2 cellular contexts compared by ENCODE assay signal in genomic region chr13:45472171-45472705, GRCh38.
TF ChIP-seq lines count a peak whose summit lies in the region.

No MANE protein-coding gene starts in this region.

TF ChIP-seq in IMR-90, 13 proteins besides CTCF, POLR2A, EP300 and RAD21:
- no peak for TF ChIP-seq MXI1 (IDR thresholded peaks at IDR 0.05; ENCODE audit: borderline replicate concordance, low read depth, low read length)
- no peak for TF ChIP-seq NFE2L2 (IDR thresholded peaks at IDR 0.05; ENCODE audit: low read depth, low read length)
- no peak for TF ChIP-seq FOS (IDR thresholded peaks at IDR 0.05; ENCODE audit: low read depth, low read length)
- TF ChIP-seq USF2 (IDR thresholded peaks at IDR 0.05; ENCODE audit: low read depth, low read length): no peak
- TF ChIP-seq RFX5 (IDR thresholded peaks at IDR 0.05; ENCODE audit: low read depth, low read length): no peak
- no peak for TF ChIP-seq MAFK (IDR thresholded peaks at IDR 0.05; ENCODE audit: low read depth, low read length)
- no peak for TF ChIP-seq CHD1 (IDR thresholded peaks at IDR 0.05; ENCODE audit: low read depth, low read length)
- no peak for TF ChIP-seq CEBPB (IDR thresholded peaks at IDR 0.05; ENCODE audit: low read depth, low read length)
- TF ChIP-seq BHLHE40 (IDR thresholded peaks at IDR 0.05; ENCODE audit: low read depth, low read length): no peak

TF ChIP-seq in HEK293T, 16 proteins besides CTCF, POLR2A, EP300 and RAD21:
- TF ChIP-seq L3MBTL2 (conservative IDR thresholded peaks at IDR 0.05) (no peak), CTBP1 (IDR thresholded peaks at IDR 0.05; ENCODE audit: borderline replicate concordance) (no peak), FOXA1 (IDR thresholded peaks at IDR 0.05) (no peak), HDGF (IDR thresholded peaks at IDR 0.05; ENCODE audit: borderline replicate concordance) (no peak), ELF4 (IDR thresholded peaks at IDR 0.05) (no peak), ZNF384 (IDR thresholded peaks at IDR 0.05) (no peak), ARNT (IDR thresholded peaks at IDR 0.05) (no peak), FOXM1 (IDR thresholded peaks at IDR 0.05; ENCODE audit: borderline replicate concordance) (no peak), BHLHE40 (IDR thresholded peaks at IDR 0.05; ENCODE audit: borderline replicate concordance) (no peak), TARDBP (IDR thresholded peaks at IDR 0.05) (no peak)
